ENCODE assay signal across 9 cellular contexts in genomic region chr21:25313891-25314646, GRCh38.
DNase-seq lines count a peak whose midpoint lies in the region; ATAC-seq and TF ChIP-seq lines count a peak whose summit lies in the region.
"Had no signal": no experiment of that assay in that cellular context is flagged by ENCODE, and none has a peak within 500 bp of the region (broad histone marks: within the 10 kb centered on the region; RNA-seq: fewer than 3 reads in every experiment).

No MANE protein-coding gene starts in this region.

- H3K4me3 Mint-ChIP-seq in activated CD4-positive, alpha-beta T cell treated with anti-CD3 and anti-CD28 coated beads, Interleukin-2, amount 10 ng/mL, durations not matched to agents 7 days and 5 days: no peak overlapping the region
- H3K4me3 Mint-ChIP-seq in activated naive CD8-positive, alpha-beta T cell treated with anti-CD3 and anti-CD28 coated beads, Interleukin-2, amount 50 U/mL, for 24 hours: no peak overlapping the region

- peak; percentile 64 for ATAC-seq in GM18511 (IDR thresholded peaks at IDR 0.05; ENCODE audit: unreplicated experiment)
- no peak for ATAC-seq in activated naive CD8-positive, alpha-beta T cell treated with anti-CD3 and anti-CD28 coated beads, Interleukin-2, amount 50 U/mL, for 24 hours
- no peak for ATAC-seq in GM18520 (IDR thresholded peaks at IDR 0.05; ENCODE audit: unreplicated experiment)

- no peaks in the 10 kb centered on the region for H3K36me3 Mint-ChIP-seq in activated CD4-positive, alpha-beta T cell treated with anti-CD3 and anti-CD28 coated beads, Interleukin-2, amount 10 ng/mL, durations not matched to agents 7 days and 5 days (ENCODE audit: low read depth)
- H3K36me3 Mint-ChIP-seq in activated naive CD8-positive, alpha-beta T cell treated with anti-CD3 and anti-CD28 coated beads, Interleukin-2, amount 50 U/mL, for 24 hours (ENCODE audit: low read depth): no peaks in the 10 kb centered on the region

- POLR2A ChIA-PET in activated CD4-positive, alpha-beta T cell treated with anti-CD3 and anti-CD28 coated beads, Interleukin-2, amount 10 ng/mL, durations not matched to agents 7 days and 5 days (lab: Charles Lee): no interaction called here

- TF ChIP-seq CTCF in epithelial cell of proximal tubule (conservative IDR thresholded peaks at IDR 0.05; ENCODE audit: low read depth, low read length): peak; percentile 60

- no peaks in the 10 kb centered on the region for H3K27me3 ChIP-seq in ACC112 (ENCODE audit: insufficient read depth, low read length)

- peak; percentile 12 for DNase-seq in NCI-H524 treated with DMSO at 0.1 percent for 48 hours (lab: John Stamatoyannopoulos, UW)
- no peak for DNase-seq in epithelial cell of proximal tubule (ENCODE audit: low read depth)
- DNase-seq in activated CD4-positive, alpha-beta T cell treated with anti-CD3 and anti-CD28 coated beads, Interleukin-2, amount 10 ng/mL, durations not matched to agents 7 days and 5 days: no peak
- no peak for DNase-seq in posterior vena cava (ENCODE audit: low spot score)
- DNase-seq in activated naive CD8-positive, alpha-beta T cell treated with anti-CD3 and anti-CD28 coated beads, Interleukin-2, amount 50 U/mL, for 24 hours: no peak
- DNase-seq: aorta had no signal

- H3K9me3 Mint-ChIP-seq in activated CD4-positive, alpha-beta T cell treated with anti-CD3 and anti-CD28 coated beads, Interleukin-2, amount 10 ng/mL, durations not matched to agents 7 days and 5 days: peaks cover 3% of the 10 kb centered on the region
- peaks cover 8% of the 10 kb centered on the region for H3K9me3 Mint-ChIP-seq in activated naive CD8-positive, alpha-beta T cell treated with anti-CD3 and anti-CD28 coated beads, Interleukin-2, amount 50 U/mL, for 24 hours

- no peaks in the 10 kb centered on the region for H3K79me2 ChIP-seq in ACC112 (ENCODE audit: control insufficient read depth, insufficient read depth, low read length, unreplicated experiment)

- H3K27ac ChIP-seq in ACC112 (ENCODE audit: low read depth, low read length): no peak overlapping the region

- CTCF ChIA-PET in activated CD4-positive, alpha-beta T cell treated with anti-CD3 and anti-CD28 coated beads, Interleukin-2, amount 10 ng/mL, durations not matched to agents 7 days and 5 days (lab: Charles Lee): no interaction called here

- no peaks in the 10 kb centered on the region for H3K36me3 ChIP-seq in ACC112 (ENCODE audit: insufficient read depth, low read length)

- no peaks in the 10 kb centered on the region for H3K4me1 ChIP-seq in ACC112 (ENCODE audit: control insufficient read depth, insufficient read depth, low read length, unreplicated experiment)

- intact Hi-C loops in posterior vena cava (cut with DNase I): no loop called here

- H2AFZ ChIP-seq in ACC112 (ENCODE audit: low read length, unreplicated experiment): peak overlapping the region; percentile 65

- H3K27me3 Mint-ChIP-seq in activated CD4-positive, alpha-beta T cell treated with anti-CD3 and anti-CD28 coated beads, Interleukin-2, amount 10 ng/mL, durations not matched to agents 7 days and 5 days: peaks cover 11% of the 10 kb centered on the region
- H3K27me3 Mint-ChIP-seq in activated naive CD8-positive, alpha-beta T cell treated with anti-CD3 and anti-CD28 coated beads, Interleukin-2, amount 50 U/mL, for 24 hours: no peaks in the 10 kb centered on the region

- no peak overlapping the region for H3K27ac Mint-ChIP-seq in activated CD4-positive, alpha-beta T cell treated with anti-CD3 and anti-CD28 coated beads, Interleukin-2, amount 10 ng/mL, durations not matched to agents 7 days and 5 days
- no peak overlapping the region for H3K27ac Mint-ChIP-seq in activated naive CD8-positive, alpha-beta T cell treated with anti-CD3 and anti-CD28 coated beads, Interleukin-2, amount 50 U/mL, for 24 hours

- H3K4me3 ChIP-seq in ACC112 (ENCODE audit: low read depth, low read length): peak overlapping the region; percentile 61
- no peak overlapping the region for H3K4me3 ChIP-seq in epithelial cell of proximal tubule (ENCODE audit: low read depth, low read length)

- H3K4me1 Mint-ChIP-seq in activated CD4-positive, alpha-beta T cell treated with anti-CD3 and anti-CD28 coated beads, Interleukin-2, amount 10 ng/mL, durations not matched to agents 7 days and 5 days: no peaks in the 10 kb centered on the region
- peaks cover 4% of the 10 kb centered on the region for H3K4me1 Mint-ChIP-seq in activated naive CD8-positive, alpha-beta T cell treated with anti-CD3 and anti-CD28 coated beads, Interleukin-2, amount 50 U/mL, for 24 hours
